In the genomic region with DNA sequence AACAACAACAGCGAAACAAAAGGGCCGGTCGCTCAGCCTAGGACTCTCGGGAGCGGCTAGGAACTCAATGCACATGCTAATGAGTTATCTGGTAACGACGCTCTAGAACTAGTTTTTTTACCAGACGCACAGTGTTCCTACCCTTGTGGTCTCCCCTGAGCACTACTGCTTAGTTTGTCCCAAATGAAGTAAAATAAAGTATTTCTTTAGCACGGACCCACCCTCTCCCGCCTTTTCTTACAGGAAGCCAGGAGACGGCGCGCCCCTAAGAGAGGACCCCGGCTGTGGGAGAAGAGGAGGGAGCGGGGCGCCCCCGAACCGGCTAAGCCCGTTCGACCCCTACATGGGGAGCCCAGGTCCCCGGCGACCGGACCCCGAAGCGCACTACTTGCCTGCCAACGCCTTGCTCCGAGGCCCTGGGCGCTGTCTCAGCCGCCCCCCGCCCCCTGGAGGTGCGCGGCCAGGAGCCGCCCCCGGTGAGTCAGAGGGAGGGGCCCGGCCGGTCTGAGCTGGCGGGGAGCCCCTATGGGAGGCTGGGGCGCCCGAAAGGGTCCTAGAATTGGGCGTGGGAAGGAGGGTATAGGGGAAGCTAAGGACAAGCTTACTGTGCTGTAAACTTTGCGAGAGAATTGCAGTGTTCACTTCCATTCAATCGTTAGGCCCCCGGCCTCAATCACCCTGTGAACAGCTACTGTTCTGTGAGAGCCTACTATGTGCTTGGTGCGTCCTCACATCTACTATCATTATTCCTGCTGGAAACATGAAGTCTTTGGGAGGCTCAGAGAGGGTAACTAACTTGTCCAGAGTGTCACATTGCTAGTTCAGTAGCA, we compare ENCODE assay signal across 8 cellular contexts. TPM values are rescaled to one million over a fixed set of nuclear protein-coding genes. Genes with fewer than 3 reads are reported as not detected.
DNase-seq lines count a peak whose midpoint lies in the region; ATAC-seq and TF ChIP-seq lines count a peak whose summit lies in the region.

No MANE protein-coding gene starts in this region.

- H2AFZ ChIP-seq in DND-41 (ENCODE audit: low read depth, low read length): peak overlapping the region; percentile 57

- intact Hi-C loops in transverse colon (cut with DNase I; ENCODE audit: low total_unique reads): no loop called here

- peak; percentile 33 for ATAC-seq in DND-41 (ENCODE audit: insufficient read depth, low read depth)
- no peak for ATAC-seq in T-helper 17 cell
- no peak for ATAC-seq in GM19351 (IDR thresholded peaks at IDR 0.05; ENCODE audit: unreplicated experiment)
- ATAC-seq in HG03442 (IDR thresholded peaks at IDR 0.05; ENCODE audit: unreplicated experiment): no peak

- no peaks in the 10 kb centered on the region for H3K27me3 ChIP-seq in DND-41 (ENCODE audit: insufficient read depth, low read length, poor library complexity)
- H3K27me3 ChIP-seq in duodenal mucosa (ENCODE audit: control insufficient read depth in 1 of 2, insufficient read depth in 2 of 2, low read length in 2 of 2): no peaks in the 10 kb centered on the region
- H3K27me3 ChIP-seq in transverse colon: no peaks in the 10 kb centered on the region

- peaks cover 65% of the 10 kb centered on the region for H3K79me2 ChIP-seq in DND-41 (ENCODE audit: insufficient read depth, low read length)

- H3K27me3 Mint-ChIP-seq in T-helper 17 cell: no peaks in the 10 kb centered on the region
- H3K27me3 Mint-ChIP-seq in mesothelial cell of epicardium (ENCODE audit: low read depth): no peaks in the 10 kb centered on the region

- H3K36me3 Mint-ChIP-seq in T-helper 17 cell (ENCODE audit: low read depth): peaks cover 2% of the 10 kb centered on the region
- no peaks in the 10 kb centered on the region for H3K36me3 Mint-ChIP-seq in mesothelial cell of epicardium

- no peaks in the 10 kb centered on the region for H3K9me3 Mint-ChIP-seq in mesothelial cell of epicardium

- WGBS in transverse colon (ENCODE audit: low coverage in 1 of 2), 2 donors: 7 to 10% methylated on average over 8 to 37 of the region's 44 CpGs

- H3K9ac ChIP-seq in DND-41 (ENCODE audit: low read depth, low read length): peak overlapping the region; percentile 67
- H3K9ac ChIP-seq in duodenal mucosa (ENCODE audit: low read depth in 1 of 2, low read length in 2 of 2): peak overlapping the region; percentile 1 to 71

- H3K36me3 ChIP-seq in DND-41 (ENCODE audit: insufficient read depth, low read length) (no peaks in the 10 kb centered on the region; the same call in 1 of the 2 replicates), duodenal mucosa (ENCODE audit: control insufficient read depth in 1 of 2, insufficient read depth in 2 of 2, low read length in 2 of 2) (no peaks in the 10 kb centered on the region), transverse colon (no peaks in the 10 kb centered on the region)

- TF ChIP-seq POLR2A in transverse colon (IDR thresholded peaks at IDR 0.05): peak; percentile 55

- peak; percentile 63 for DNase-seq in DND-41
- peak in 1 of 3 donors; percentile 34 for DNase-seq in T-helper 17 cell
- peak; percentile 50 to 66 for DNase-seq in mesothelial cell of epicardium (ENCODE audit: low spot score in 2 of 2, unreplicated experiment in 2 of 2)
- DNase-seq in transverse colon: peak; percentile 76
- DNase-seq in NCI-H187 treated with DMSO at 0.1 percent for 48 hours (lab: John Stamatoyannopoulos, UW): no peak

- H3K27ac Mint-ChIP-seq in T-helper 17 cell (no peak overlapping the region), mesothelial cell of epicardium (peak overlapping the region; percentile 94)

- H3K4me1 ChIP-seq in DND-41 (ENCODE audit: insufficient read depth, low read length) (peaks cover 61% of the 10 kb centered on the region), duodenal mucosa (ENCODE audit: control insufficient read depth in 1 of 2, insufficient read depth in 2 of 2, low read length in 2 of 2) (peaks cover 34 to 38% of the 10 kb centered on the region in 2 donors), transverse colon (peaks cover 8 to 49% (median 38%) of the 10 kb centered on the region in 4 donors)

- TF ChIP-seq EP300 in transverse colon (IDR thresholded peaks at IDR 0.05; ENCODE audit: low read depth): no peak

- no peaks in the 10 kb centered on the region for H3K9me3 ChIP-seq in DND-41 (ENCODE audit: insufficient read depth, low read length, severe bottlenecking)
- H3K9me3 ChIP-seq in T-helper 17 cell (ENCODE audit: control insufficient read depth, low read length, poor library complexity, severe bottlenecking): no peaks in the 10 kb centered on the region
- H3K9me3 ChIP-seq in duodenal mucosa (ENCODE audit: control insufficient read depth in 1 of 2, low read length in 2 of 2): no peaks in the 10 kb centered on the region
- no peaks in the 10 kb centered on the region for H3K9me3 ChIP-seq in transverse colon

- peaks cover 27% of the 10 kb centered on the region for H3K4me1 Mint-ChIP-seq in T-helper 17 cell
- peaks cover 37% of the 10 kb centered on the region for H3K4me1 Mint-ChIP-seq in mesothelial cell of epicardium

- no peaks in the 10 kb centered on the region for H4K20me1 ChIP-seq in DND-41 (ENCODE audit: insufficient read depth, low read length)

- H3K4me3 Mint-ChIP-seq in T-helper 17 cell (peak overlapping the region; percentile 63), mesothelial cell of epicardium (peak overlapping the region; percentile 90)

- peak overlapping the region; percentile 18 to 66; a peak in 3 of 4 replicates for H3K4me3 ChIP-seq in DND-41 (ENCODE audit: low read depth in 1 of 2, low read length in 2 of 2)
- H3K4me3 ChIP-seq in duodenal mucosa (ENCODE audit: low read depth in 1 of 2, low read length in 2 of 2): peak overlapping the region; percentile 61 to 66
- peak overlapping the region; percentile 23 to 53 (median 35) for H3K4me3 ChIP-seq in transverse colon

- H3K4me2 ChIP-seq in DND-41 (ENCODE audit: insufficient read depth, low read length): peak overlapping the region; percentile 72

- peak overlapping the region; percentile 85 for H3K27ac ChIP-seq in DND-41 (ENCODE audit: low read length)
- no peak overlapping the region for H3K27ac ChIP-seq in duodenal mucosa (ENCODE audit: low read depth, low read length)
- peak overlapping the region; percentile 48 to 74 (median 68) for H3K27ac ChIP-seq in transverse colon

- TF ChIP-seq CTCF in DND-41 (IDR thresholded peaks at IDR 0.05; ENCODE audit: borderline replicate concordance, extremely low read depth, low read length, poor library complexity, severe bottlenecking): no peak
- no peak for TF ChIP-seq CTCF in mesothelial cell of epicardium (IDR thresholded peaks at IDR 0.05; ENCODE audit: unreplicated experiment)
- peak in 2 of 5 experiments; percentile 26 to 31 for TF ChIP-seq CTCF in transverse colon (IDR thresholded peaks at IDR 0.05)

- in situ Hi-C loops in transverse colon (cut with MboI; ENCODE audit: low pct_ligation_motif_present in 1 of 4, low pct_unique_long_range_greater_than_20kb in 1 of 4, low sequenced_read_pairs in 3 of 4): no loop called here

RNA-seq across cellular contexts. Expression of a gene that starts 3.6 kb away (rescaled TPM):
- total RNA-seq in T-helper 17 cell (10 to 100 TPM; 51.6 to 90.3 TPM), mesothelial cell of epicardium (86.3 to 92.4 TPM (median 89.2 TPM) in 3 replicates), transverse colon (10 to 100 TPM; 18.3 to 92.1 (median 45.2) TPM)

RNA-seq across cellular contexts. Expression of a gene that starts 4.7 kb away (rescaled TPM):
- total RNA-seq in T-helper 17 cell (under 1 TPM; 0.26 to 0.40 TPM), mesothelial cell of epicardium (0.35 to 0.79 TPM (median 0.38 TPM) in 3 replicates), transverse colon (10 to 100 TPM in 2 of 4 donors, 1 to 10 TPM in 1, not detected in 1; 7.6 to 14.2 (median 11.4) TPM)

RNA-seq across cellular contexts. Expression of a gene that starts 59.2 kb away (rescaled TPM):
- total RNA-seq in T-helper 17 cell (10 to 100 TPM; 20.0 to 23.2 TPM), mesothelial cell of epicardium (23.2 to 25.2 TPM (median 24.5 TPM) in 3 replicates), transverse colon (10 to 100 TPM; 13.3 to 37.8 (median 32.8) TPM)

RNA-seq across cellular contexts. Expression of a gene that starts 59.5 kb away (rescaled TPM):
- total RNA-seq in T-helper 17 cell (10 to 100 TPM; 30.3 to 35.9 TPM), mesothelial cell of epicardium (21.5 to 27.4 TPM (median 23.4 TPM) in 3 replicates), transverse colon (100 to 1,000 TPM; 109 to 638 (median 330) TPM)
